14 cellular contexts compared by ENCODE assay signal in the genomic region with DNA sequence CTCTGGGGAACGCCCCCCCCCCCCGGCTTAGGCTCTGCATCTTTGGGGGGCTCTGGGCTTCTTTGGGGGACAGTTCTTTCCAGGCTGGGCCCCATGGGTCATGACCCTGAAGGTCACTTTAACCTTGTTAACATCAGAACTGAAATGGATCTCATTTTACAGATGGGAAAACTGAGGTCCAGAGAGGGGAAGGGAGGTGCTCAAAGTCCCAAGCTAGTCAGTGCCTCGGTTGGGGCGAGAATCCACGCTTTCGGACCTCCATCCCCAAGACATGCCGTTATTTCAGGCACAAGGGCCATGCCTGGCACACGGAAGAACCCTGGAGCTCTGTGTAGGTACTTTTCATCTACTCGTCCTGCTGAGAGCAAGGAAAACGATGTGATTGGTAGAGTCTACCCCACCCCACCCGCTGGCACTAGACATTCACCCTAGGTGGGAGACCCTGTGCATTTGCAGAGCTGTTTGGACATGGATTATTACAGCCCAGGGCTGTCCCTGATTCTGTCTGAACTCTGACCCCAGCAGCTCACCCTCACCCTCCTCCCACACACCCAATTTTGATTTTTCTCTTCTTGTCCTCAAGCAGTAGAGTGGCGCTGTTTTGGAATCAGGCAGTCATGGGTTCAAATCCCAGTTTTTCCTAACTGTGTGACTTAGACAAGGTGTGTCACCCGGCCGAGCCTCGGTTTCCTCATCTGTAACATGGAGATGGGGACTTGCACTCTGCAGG.
DNase-seq lines count a peak whose midpoint lies in the region; ATAC-seq and TF ChIP-seq lines count a peak whose summit lies in the region.
"Had no signal": no experiment of that assay in that cellular context is flagged by ENCODE, and none has a peak within 500 bp of the region (broad histone marks: within the 10 kb centered on the region; RNA-seq: fewer than 3 reads in every experiment).

No MANE protein-coding gene starts in this region.

- no TSS peak for BruUV-seq in OCI-LY7 (replicated peaks; lab: Mats Ljungman, UMichigan)
- BruUV-seq in Calu3 (replicated peaks; lab: Mats Ljungman, UMichigan): no TSS peak

- H3K4me1 ChIP-seq in BLaER1 (peaks cover 37% of the 10 kb centered on the region), GM23338 (ENCODE audit: insufficient read depth) (no peaks in the 10 kb centered on the region), OCI-LY7 (ENCODE audit: insufficient read depth, low read length, poor library complexity, severe bottlenecking) (peaks cover 15% of the 10 kb centered on the region), neural progenitor cell (peaks cover 12% of the 10 kb centered on the region)
- H3K4me1 ChIP-seq: A549 had no signal

- peak overlapping the region; percentile 11; the same call in 1 of the 2 replicates for H3K27ac ChIP-seq in BLaER1
- H3K27ac ChIP-seq in GM23338 (ENCODE audit: low read depth): no peak overlapping the region
- H3K27ac ChIP-seq in OCI-LY7 (ENCODE audit: low read depth, low read length, poor library complexity, severe bottlenecking): no peak overlapping the region
- H3K27ac ChIP-seq in neural progenitor cell: no peak overlapping the region
- H3K27ac ChIP-seq: A549 had no signal

- H3K27me3 Mint-ChIP-seq in GM23338 (ENCODE audit: insufficient read depth, low read depth, poor library complexity) (peaks cover 2% of the 10 kb centered on the region), neural progenitor cell (ENCODE audit: insufficient read depth, low read depth) (peaks cover 4% of the 10 kb centered on the region), Calu3 (ENCODE audit: unreplicated experiment) (peaks cover 33% of the 10 kb centered on the region)

- H3K36me3 ChIP-seq in BLaER1 (peaks cover 4% of the 10 kb centered on the region; the same call in 1 of the 2 replicates), GM23338 (ENCODE audit: insufficient read depth) (no peaks in the 10 kb centered on the region), OCI-LY7 (ENCODE audit: insufficient read depth, low read length) (no peaks in the 10 kb centered on the region), neural progenitor cell (no peaks in the 10 kb centered on the region)
- H3K36me3 ChIP-seq: BE2C had no signal

- CTCF ChIA-PET in OCI-LY7 (lab: Charles Lee; ENCODE audit: unreplicated experiment): no interaction called here
- CTCF ChIA-PET in Calu3 (lab: Charles Lee): no interaction called here

- H3K27ac Mint-ChIP-seq in GM23338: no peak overlapping the region
- peak overlapping the region; percentile 50 for H3K27ac Mint-ChIP-seq in neural progenitor cell
- no peak overlapping the region for H3K27ac Mint-ChIP-seq in Calu3 (ENCODE audit: unreplicated experiment)
- H3K27ac Mint-ChIP-seq: CD14-positive monocyte; CD8-positive, alpha-beta T cell had no signal

- H4K20me1 ChIP-seq in BLaER1 (peaks cover 14% of the 10 kb centered on the region; the same call in 1 of the 2 replicates), GM23338 (replicated peaks; ENCODE audit: insufficient read depth) (no peaks in the 10 kb centered on the region), OCI-LY7 (ENCODE audit: insufficient read depth, low read length) (no peaks in the 10 kb centered on the region), neural progenitor cell (ENCODE audit: low read depth) (peaks cover 43% of the 10 kb centered on the region)

- H3K4me2 ChIP-seq in BLaER1: peak overlapping the region; percentile 57; the same call in 1 of the 2 replicates
- no peak overlapping the region for H3K4me2 ChIP-seq in GM23338
- no peak overlapping the region for H3K4me2 ChIP-seq in OCI-LY7 (ENCODE audit: low read length)
- H3K4me2 ChIP-seq in neural progenitor cell: peak overlapping the region; percentile 47
- H3K4me2 ChIP-seq: A549 had no signal

- H3K36me3 Mint-ChIP-seq in GM23338 (ENCODE audit: low read depth) (no peaks in the 10 kb centered on the region), neural progenitor cell (peaks cover 4% of the 10 kb centered on the region), Calu3 (ENCODE audit: insufficient read depth, unreplicated experiment) (no peaks in the 10 kb centered on the region)
- H3K36me3 Mint-ChIP-seq: CD14-positive monocyte had no signal

- no peaks in the 10 kb centered on the region for H3K27me3 ChIP-seq in BLaER1
- H3K27me3 ChIP-seq in GM23338 (ENCODE audit: insufficient read depth): no peaks in the 10 kb centered on the region
- no peaks in the 10 kb centered on the region for H3K27me3 ChIP-seq in neural progenitor cell
- H3K27me3 ChIP-seq: BE2C had no signal

- H2AFZ ChIP-seq in GM23338: no peak overlapping the region
- H2AFZ ChIP-seq in OCI-LY7 (ENCODE audit: low read length): no peak overlapping the region
- H2AFZ ChIP-seq in neural progenitor cell (replicated peaks): no peak overlapping the region

- no peaks in the 10 kb centered on the region for H3K9me3 Mint-ChIP-seq in GM23338
- no peaks in the 10 kb centered on the region for H3K9me3 Mint-ChIP-seq in neural progenitor cell
- no peaks in the 10 kb centered on the region for H3K9me3 Mint-ChIP-seq in Calu3 (ENCODE audit: low read depth, unreplicated experiment)
- H3K9me3 Mint-ChIP-seq: CD8-positive, alpha-beta T cell had no signal

- no peak for ATAC-seq in GM23338
- ATAC-seq in GM21367 (IDR thresholded peaks at IDR 0.05; ENCODE audit: unreplicated experiment): no peak
- ATAC-seq in HG03135 (IDR thresholded peaks at IDR 0.05; ENCODE audit: unreplicated experiment): no peak
- ATAC-seq: A549; CD8-positive, alpha-beta T cell had no signal

- H3K4me1 Mint-ChIP-seq in GM23338 (peaks cover 8% of the 10 kb centered on the region), neural progenitor cell (peaks cover 39% of the 10 kb centered on the region), Calu3 (ENCODE audit: low read depth, unreplicated experiment) (no peaks in the 10 kb centered on the region)
- H3K4me1 Mint-ChIP-seq: CD14-positive monocyte had no signal

- H3K9ac ChIP-seq in BLaER1: no peak overlapping the region
- H3K9ac ChIP-seq in neural progenitor cell: no peak overlapping the region

- H3F3A ChIP-seq in GM23338 (replicated peaks; ENCODE audit: low read depth): no peaks in the 10 kb centered on the region
- H3F3A ChIP-seq in neural progenitor cell (ENCODE audit: low read depth): no peaks in the 10 kb centered on the region

- POLR2A ChIA-PET in OCI-LY7 (lab: Charles Lee): no interaction called here

- H3K79me2 ChIP-seq in GM23338 (replicated peaks; ENCODE audit: insufficient read depth) (no peaks in the 10 kb centered on the region), OCI-LY7 (ENCODE audit: insufficient read depth, low read depth, low read length) (no peaks in the 10 kb centered on the region), neural progenitor cell (ENCODE audit: low read depth) (no peaks in the 10 kb centered on the region)

- H3K4me3 ChIP-seq in BLaER1 (no peak overlapping the region), GM23338 (no peak overlapping the region), OCI-LY7 (ENCODE audit: low read depth, low read length, poor library complexity, severe bottlenecking) (no peak overlapping the region), neural progenitor cell (no peak overlapping the region)
- H3K4me3 ChIP-seq: A549 had no signal

- H3K9me3 ChIP-seq in BLaER1: no peaks in the 10 kb centered on the region
- no peaks in the 10 kb centered on the region for H3K9me3 ChIP-seq in OCI-LY7 (ENCODE audit: low read length)
- no peaks in the 10 kb centered on the region for H3K9me3 ChIP-seq in neural progenitor cell (ENCODE audit: low read depth)
- H3K9me3 ChIP-seq: A549, BE2C had no signal

- peak; percentile 13 to 20; a peak in 2 of 4 replicates for TF ChIP-seq CTCF in GM23338 (conservative IDR thresholded peaks at IDR 0.05; ENCODE audit: low read depth in 2 of 2)
- 0 out of 2 replicates have a peak, but pooled peaks have one; percentile 25 for TF ChIP-seq CTCF in OCI-LY7 (conservative IDR thresholded peaks at IDR 0.05; ENCODE audit: low read length)
- TF ChIP-seq CTCF in neural progenitor cell (IDR thresholded peaks at IDR 0.05): no peak
- no peak for TF ChIP-seq CTCF in Calu3 (IDR thresholded peaks at IDR 0.05; ENCODE audit: unreplicated experiment)

- H3K9me2 ChIP-seq in GM23338 (ENCODE audit: insufficient read depth) (peaks cover 5% of the 10 kb centered on the region; the same call in 1 of the 2 replicates), OCI-LY7 (ENCODE audit: insufficient read depth, low read length) (no peaks in the 10 kb centered on the region)

- H3K4me3 Mint-ChIP-seq in GM23338 (no peak overlapping the region), neural progenitor cell (no peak overlapping the region), Calu3 (ENCODE audit: low read depth, unreplicated experiment) (no peak overlapping the region)
- H3K4me3 Mint-ChIP-seq: CD14-positive monocyte; CD8-positive, alpha-beta T cell had no signal

- intact Hi-C loops in OCI-LY7 (cut with micrococcal nuclease; ENCODE audit: unreplicated experiment): no loop called here
- intact Hi-C loops in Calu3 (cut with micrococcal nuclease; ENCODE audit: unreplicated experiment): no loop called here

- DNase-seq in GM23338 (ENCODE audit: low spot score) (no peak), OCI-LY7 (ENCODE audit: low spot score) (no peak), neural progenitor cell (ENCODE audit: low spot score) (no peak), Calu3 (no peak)
- DNase-seq: BE2C; CD8-positive, alpha-beta T cell; COR-L47; DND-41; GDM1 had no signal

TF ChIP-seq in GM23338, 12 proteins besides CTCF, POLR2A, EP300 and RAD21 (continues in another document):
- TF ChIP-seq ZNF114 (CRISPR knock-in tag; IDR thresholded peaks at IDR 0.05) (no peak), EZH2 (IDR thresholded peaks at IDR 0.05; ENCODE audit: low read depth, unreplicated experiment) (no peak), ZNF331 (CRISPR knock-in tag; IDR thresholded peaks at IDR 0.05; ENCODE audit: low read depth) (no peak), EZH2phosphoT487 (IDR thresholded peaks at IDR 0.05; ENCODE audit: unreplicated experiment) (no peak)

Comparison
In these comparisons a context has a peak if more than half of its experiments do, and no peak if none do; other contexts are left out.
1. H3K4me2 ChIP-seq: peak in BLaER1 (single experiment) and neural progenitor cell (single experiment); none in GM23338 (single experiment) and OCI-LY7 (single experiment).
2. CTCF ChIP-seq: peak in GM23338 (2 of 2) and OCI-LY7 (single experiment); none in neural progenitor cell (single experiment) and Calu3 (single experiment).